18 cellular contexts compared by ENCODE assay signal in the genomic region with DNA sequence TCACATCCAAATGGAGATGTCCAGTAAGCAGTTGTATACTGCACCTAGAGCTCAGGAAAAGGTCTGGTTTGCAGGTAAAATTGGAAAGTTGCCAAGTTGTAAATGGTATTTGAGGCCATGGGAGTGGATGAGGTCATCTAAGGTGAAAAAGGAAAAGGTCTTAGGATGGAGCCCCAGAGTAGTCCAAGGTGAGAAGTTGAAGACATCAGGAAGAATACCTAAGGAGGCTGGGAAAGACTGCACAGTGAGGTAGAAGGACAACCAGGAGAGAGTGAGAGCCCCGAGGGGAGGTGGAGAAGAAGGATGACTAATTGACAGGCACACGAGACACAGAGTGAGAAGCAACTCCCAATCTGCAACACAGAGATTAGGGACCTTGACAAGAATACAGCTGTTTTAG. TPM values are rescaled to one million over a fixed set of nuclear protein-coding genes. Genes with fewer than 3 reads are reported as not detected.
DNase-seq lines count a peak whose midpoint lies in the region; TF ChIP-seq lines count a peak whose summit lies in the region.
"Had no signal": no experiment of that assay in that cellular context is flagged by ENCODE, and none has a peak within 500 bp of the region (broad histone marks: within the 10 kb centered on the region; RNA-seq: fewer than 3 reads in every experiment).

No MANE protein-coding gene starts in this region.

- TF ChIP-seq CTCF in MM.1S (IDR thresholded peaks at IDR 0.05; ENCODE audit: low read length) (no peak), adrenal gland (IDR thresholded peaks at IDR 0.05) (no peak)

- H3K9me3 ChIP-seq in MM.1S (replicated peaks; ENCODE audit: insufficient read depth, low read length) (no peaks in the 10 kb centered on the region), duodenal mucosa (ENCODE audit: control insufficient read depth in 1 of 2, low read length in 2 of 2) (no peaks in the 10 kb centered on the region), adrenal gland (replicated peaks in 1 of 3) (no peaks in the 10 kb centered on the region)
- H3K9me3 ChIP-seq: colonic mucosa had no signal

- peak; percentile 24 for DNase-seq in stimulated activated CD4-positive, alpha-beta T cell treated with anti-CD3 and anti-CD28 coated beads, Interleukin-15, amount 100 ng/mL, for 24 hours
- no peak for DNase-seq in stimulated activated CD4-positive, alpha-beta T cell treated with anti-CD3 and anti-CD28 coated beads, Interleukin-2, amount 100 ng/mL, for 48 hours
- no peak for DNase-seq in MM.1S
- no peak for DNase-seq in NCI-H2081 (lab: John Stamatoyannopoulos, UW)
- no peak for DNase-seq in adrenal gland
- no peak for DNase-seq in NCI-H2081 treated with DMSO at 0.1 percent for 48 hours (lab: John Stamatoyannopoulos, UW)
- DNase-seq: amniotic stem cell, colonic mucosa, esophagus squamous epithelium, GF-D8, IMR-90, left cardiac atrium, NCI-H1105 treated with DMSO at 0.1 percent for 48 hours, NCI-H526, T1000 had no signal

- peak overlapping the region; percentile 68 for H2AFZ ChIP-seq in MM.1S (ENCODE audit: low read length)
- H2AFZ ChIP-seq: GM23338 had no signal

- H3K4me1 ChIP-seq in MM.1S (ENCODE audit: low read length) (peaks cover 7% of the 10 kb centered on the region), duodenal mucosa (ENCODE audit: control insufficient read depth in 1 of 2, insufficient read depth in 2 of 2, low read length in 2 of 2) (peaks cover 46 to 66% of the 10 kb centered on the region in 2 donors), adrenal gland (replicated peaks in 1 of 2) (no peaks in the 10 kb centered on the region)
- H3K4me1 ChIP-seq: colonic mucosa, esophagus squamous epithelium had no signal

- H4K20me1 ChIP-seq in MM.1S (ENCODE audit: insufficient read depth, low read length): no peaks in the 10 kb centered on the region

- H3K9ac ChIP-seq in MM.1S (ENCODE audit: low read length): no peak overlapping the region
- no peak overlapping the region for H3K9ac ChIP-seq in duodenal mucosa (ENCODE audit: low read depth in 1 of 2, low read length in 2 of 2)

- H3K9me2 ChIP-seq in MM.1S (replicated peaks; ENCODE audit: insufficient read depth, low read length): no peaks in the 10 kb centered on the region

- no peaks in the 10 kb centered on the region for H3K79me2 ChIP-seq in MM.1S (ENCODE audit: low read length)

- H3K4me3 ChIP-seq in MM.1S (ENCODE audit: low read length): no peak overlapping the region
- peak overlapping the region; percentile 28 to 51 for H3K4me3 ChIP-seq in duodenal mucosa (ENCODE audit: low read depth in 1 of 2, low read length in 2 of 2)
- no peak overlapping the region for H3K4me3 ChIP-seq in adrenal gland
- H3K4me3 ChIP-seq: colonic mucosa, esophagus squamous epithelium, GM23338 had no signal

- H3K27ac ChIP-seq in MM.1S (ENCODE audit: low read length) (no peak overlapping the region), duodenal mucosa (ENCODE audit: low read depth, low read length) (no peak overlapping the region), adrenal gland (no peak overlapping the region)
- H3K27ac ChIP-seq: colonic mucosa, esophagus squamous epithelium, RWPE1 had no signal

- intact Hi-C loops in adrenal gland (cut with DNase I): no loop called here

- H3K36me3 ChIP-seq in MM.1S (replicated peaks; ENCODE audit: insufficient read depth, low read length) (no peaks in the 10 kb centered on the region), duodenal mucosa (ENCODE audit: control insufficient read depth in 1 of 2, insufficient read depth in 2 of 2, low read length in 2 of 2) (peaks cover 0 to 3% of the 10 kb centered on the region in 2 donors), adrenal gland (replicated peaks in 1 of 2) (no peaks in the 10 kb centered on the region)
- H3K36me3 ChIP-seq: colonic mucosa, esophagus squamous epithelium had no signal

- no peak for TF ChIP-seq POLR2A in adrenal gland (IDR thresholded peaks at IDR 0.05)

- H3K4me2 ChIP-seq in MM.1S (ENCODE audit: low read depth, low read length): peak overlapping the region; percentile 59
- H3K4me2 ChIP-seq: GM23338 had no signal

- 44 to 66% (median 59%) methylated on average over 2 of the region's 2 CpGs for WGBS in adrenal gland, 4 donors

- peaks cover 12% of the 10 kb centered on the region for H3F3A ChIP-seq in MM.1S (ENCODE audit: insufficient read depth, low read length)

- H3K27me3 ChIP-seq in MM.1S (replicated peaks; ENCODE audit: insufficient read depth, low read length): no peaks in the 10 kb centered on the region
- no peaks in the 10 kb centered on the region for H3K27me3 ChIP-seq in duodenal mucosa (ENCODE audit: control insufficient read depth in 1 of 2, insufficient read depth in 2 of 2, low read length in 2 of 2)
- no peaks in the 10 kb centered on the region for H3K27me3 ChIP-seq in adrenal gland
- H3K27me3 ChIP-seq: colonic mucosa, esophagus squamous epithelium had no signal

RNA-seq across cellular contexts. Expression of a gene that starts 10.7 kb away (rescaled TPM):
- 10 to 100 TPM in 3 of 8 donors, 1 to 10 TPM in 5; 1.9 to 49.2 (median 7.8) TPM for total RNA-seq in adrenal gland
- polyA plus RNA-seq in adrenal gland: 1 to 10 TPM in 1 of 3 donors, under 1 TPM in 2; 0.72 to 8.0 (median 0.77) TPM

Comparison
In these comparisons a context has a peak if more than half of its experiments do, and no peak if none do; other contexts are left out.
1. H3K4me3 ChIP-seq: peak in duodenal mucosa (2 of 2); none in MM.1S (single experiment) and adrenal gland (0 of 4).